ENCODE assay signal across 11 cellular contexts in the genomic region with DNA sequence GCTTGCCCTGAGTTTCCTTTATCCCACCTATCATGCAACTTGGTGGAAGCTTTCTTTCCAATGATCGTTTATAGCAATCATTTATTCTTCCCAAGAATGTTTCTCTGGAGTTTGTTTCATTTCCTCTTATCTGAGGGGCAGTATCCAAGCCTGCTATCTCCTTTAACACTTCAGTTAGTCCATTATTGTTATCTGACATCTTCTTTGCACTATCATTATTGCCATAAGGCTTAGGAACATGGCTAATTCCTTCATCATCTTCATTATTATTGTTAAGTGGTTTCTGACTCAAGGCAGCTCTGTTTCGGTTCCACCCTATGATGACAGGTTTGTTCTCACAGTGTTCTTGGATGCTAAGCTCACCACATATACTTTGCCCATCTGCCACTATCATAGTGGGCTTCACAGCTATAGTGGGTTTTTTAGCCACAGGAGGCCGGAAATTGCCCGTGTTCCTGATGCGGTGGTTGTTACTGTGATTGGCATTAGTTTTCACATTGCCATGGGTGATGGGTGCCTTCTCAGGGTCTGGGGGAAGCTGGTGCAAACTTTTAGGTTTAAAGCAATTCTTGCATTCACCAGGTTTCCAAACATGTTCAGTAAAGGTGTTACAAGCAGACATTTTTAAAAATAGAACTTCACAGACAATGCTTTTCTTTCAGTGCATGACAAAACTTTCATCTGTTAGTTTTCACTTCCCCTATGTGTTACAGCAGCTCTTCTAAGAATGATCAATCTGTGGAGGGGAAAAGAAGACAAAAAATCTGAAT.
DNase-seq lines count a peak whose midpoint lies in the region; ATAC-seq and TF ChIP-seq lines count a peak whose summit lies in the region.
"Had no signal": no experiment of that assay in that cellular context is flagged by ENCODE, and none has a peak within 500 bp of the region (broad histone marks: within the 10 kb centered on the region; RNA-seq: fewer than 3 reads in every experiment).

No MANE protein-coding gene starts in this region.

- no peak for DNase-seq in activated T-cell treated with anti-CD3 and anti-CD28 coated beads, Interleukin-2, amount 50 U/mL, for 4 hours
- no peak for DNase-seq in activated T-cell treated with anti-CD3 and anti-CD28 coated beads for 4 hours
- no peak for DNase-seq in T-helper 17 cell
- no peak for DNase-seq in upper lobe of right lung
- no peak for DNase-seq in SK-N-DZ (ENCODE audit: low spot score)
- DNase-seq in head of caudate nucleus, result no peak
- DNase-seq in NCI-H2196 treated with DMSO at 0.1 percent for 48 hours (lab: John Stamatoyannopoulos, UW; ENCODE audit: unreplicated experiment), result no peak
- DNase-seq: adrenal gland, pancreas, PC-9 had no signal

- ATAC-seq in activated T-cell treated with anti-CD3 and anti-CD28 coated beads, Interleukin-2, amount 50 U/mL, for 4 hours, result peak; percentile 57 to 67
- ATAC-seq in HG02973 (IDR thresholded peaks at IDR 0.05; ENCODE audit: unreplicated experiment) (peak; percentile 52), T-helper 17 cell (no peak), upper lobe of right lung (peak; percentile 48)
- ATAC-seq: pancreas had no signal

- intact Hi-C loops in upper lobe of right lung (cut with DNase I) (no loop called here), head of caudate nucleus (cut with DNase I) (no loop called here)

- H3K4me1 ChIP-seq in upper lobe of right lung, result peaks cover 4% of the 10 kb centered on the region
- H3K4me1 ChIP-seq: adrenal gland had no signal

- no peaks in the 10 kb centered on the region for H3K27me3 Mint-ChIP-seq in activated T-cell treated with anti-CD3 and anti-CD28 coated beads, Interleukin-2, amount 50 U/mL, for 4 hours (ENCODE audit: low read depth)
- H3K27me3 Mint-ChIP-seq in T-helper 17 cell, result no peaks in the 10 kb centered on the region

- H3K4me3 Mint-ChIP-seq in activated T-cell treated with anti-CD3 and anti-CD28 coated beads, Interleukin-2, amount 50 U/mL, for 4 hours, result peak overlapping the region; percentile 3
- H3K4me3 Mint-ChIP-seq in T-helper 17 cell, result peak overlapping the region; percentile 2

- H3K36me3 ChIP-seq in upper lobe of right lung, result peaks cover 6% of the 10 kb centered on the region
- H3K36me3 ChIP-seq: adrenal gland, pancreas had no signal

- H3K9me3 ChIP-seq in T-helper 17 cell (ENCODE audit: control insufficient read depth, low read length, poor library complexity, severe bottlenecking) (no peaks in the 10 kb centered on the region), upper lobe of right lung (no peaks in the 10 kb centered on the region)
- H3K9me3 ChIP-seq: adrenal gland, pancreas had no signal

- peak overlapping the region; percentile 45 for H3K27ac Mint-ChIP-seq in T-helper 17 cell

- peaks cover 56% of the 10 kb centered on the region for H3K4me1 Mint-ChIP-seq in activated T-cell treated with anti-CD3 and anti-CD28 coated beads, Interleukin-2, amount 50 U/mL, for 4 hours (ENCODE audit: low read depth)
- peaks cover 20% of the 10 kb centered on the region for H3K4me1 Mint-ChIP-seq in T-helper 17 cell

- TF ChIP-seq CTCF in upper lobe of right lung (IDR thresholded peaks at IDR 0.05), result no peak

- no peak overlapping the region for H3K27ac ChIP-seq in upper lobe of right lung
- H3K27ac ChIP-seq: pancreas, PC-9 had no signal

- H3K27me3 ChIP-seq in upper lobe of right lung, result no peaks in the 10 kb centered on the region
- H3K27me3 ChIP-seq: adrenal gland, pancreas had no signal

- H3K4me3 ChIP-seq in upper lobe of right lung, result no peak overlapping the region
- H3K4me3 ChIP-seq: adrenal gland, pancreas, PC-9 had no signal

- no peaks in the 10 kb centered on the region for H3K9me3 Mint-ChIP-seq in activated T-cell treated with anti-CD3 and anti-CD28 coated beads, Interleukin-2, amount 50 U/mL, for 4 hours

- H3K36me3 Mint-ChIP-seq in activated T-cell treated with anti-CD3 and anti-CD28 coated beads, Interleukin-2, amount 50 U/mL, for 4 hours (ENCODE audit: insufficient read depth), result peaks cover 3% of the 10 kb centered on the region
- H3K36me3 Mint-ChIP-seq in T-helper 17 cell (ENCODE audit: low read depth), result no peaks in the 10 kb centered on the region
